ENCODE assay signal across 1 cellular context in the genomic region with DNA sequence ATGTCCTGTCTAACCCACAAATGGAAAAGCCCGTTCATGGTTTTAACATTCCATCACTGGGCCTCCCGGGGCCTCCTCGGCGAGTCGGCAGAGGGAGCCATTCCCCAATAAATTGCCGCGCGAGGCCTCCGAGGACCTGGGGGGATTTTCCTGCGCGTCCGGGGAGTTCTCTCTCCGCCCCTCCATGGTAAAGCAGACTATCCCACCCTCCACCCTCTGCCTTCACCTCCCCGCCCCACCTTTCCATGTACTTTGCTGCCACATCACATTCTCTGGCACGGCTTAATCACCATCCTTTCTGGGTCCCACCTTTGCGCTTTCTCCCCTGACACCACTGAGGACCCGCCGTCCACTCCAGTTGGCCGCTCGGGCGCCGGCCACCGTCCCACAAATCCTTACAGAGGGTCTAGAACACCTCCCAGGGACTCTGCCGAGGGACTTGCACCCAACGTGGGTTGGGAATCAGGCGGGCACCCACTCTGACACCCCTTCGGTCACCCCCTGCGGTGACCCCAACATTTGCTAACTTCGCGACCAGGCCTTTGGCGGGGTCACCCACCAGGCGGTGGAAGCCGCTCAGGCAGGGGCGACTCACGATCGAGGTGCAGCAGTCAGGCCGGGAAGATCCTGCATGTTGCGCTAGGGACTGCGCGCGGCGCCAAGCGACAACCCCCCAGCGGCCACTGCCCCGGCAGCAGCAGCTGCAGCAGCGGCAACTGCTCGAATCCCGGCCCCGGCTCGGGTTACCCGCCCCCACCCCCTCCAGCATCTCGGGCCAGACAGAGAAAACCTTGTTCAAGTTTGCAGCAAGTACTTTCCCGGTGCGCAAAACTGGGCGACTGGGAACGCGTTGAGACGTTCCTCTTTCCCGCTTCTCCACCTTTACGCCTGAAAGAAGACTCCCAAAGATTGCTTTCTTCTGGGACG.
TF ChIP-seq lines count a peak whose summit lies in the region.

Gene MEGF10, plus strand, starts transcription at position 778 of the 927 bp plus-strand sequence. CDS start 40,513 bp downstream, outside the sequence.

TF ChIP-seq in H1, 55 proteins besides CTCF, POLR2A, EP300 and RAD21:
- TF ChIP-seq YY1 (IDR thresholded peaks at IDR 0.05; ENCODE audit: low read depth, low read length) (0 out of 2 replicates have a peak, but pooled peaks have one; percentile 15), TBP (IDR thresholded peaks at IDR 0.05; ENCODE audit: low read depth, low read length) (peak; percentile 53; the same call in 1 of the 2 replicates), EZH2 (IDR thresholded peaks at IDR 0.05; ENCODE audit: low read depth, low read length, severe bottlenecking) (peak; percentile 22), MAX (IDR thresholded peaks at IDR 0.05) (peak; percentile 64), ASH2L (IDR thresholded peaks at IDR 0.05; ENCODE audit: low read length) (peak; percentile 98), KDM4A (IDR thresholded peaks at IDR 0.05; ENCODE audit: low read depth, low read length, severe bottlenecking) (no peak), PHF8 (conservative IDR thresholded peaks at IDR 0.05; ENCODE audit: low read depth, low read length) (no peak; the same call in none of the 2 replicates), SUZ12 (IDR thresholded peaks at IDR 0.05; ENCODE audit: low read length) (peak; percentile 26; the same call in 1 of the 2 replicates), SIN3A (conservative IDR thresholded peaks at IDR 0.05 in 1 of 2, IDR thresholded peaks at IDR 0.05 in 1 of 2; ENCODE audit: low read depth in 1 of 2, low read length in 2 of 2) (no peak; a peak in 1 of 4 replicates), TAF1 (IDR thresholded peaks at IDR 0.05; ENCODE audit: low read depth, low read length) (peak; percentile 73), BACH1 (IDR thresholded peaks at IDR 0.05; ENCODE audit: low read length) (peak; percentile 84), KDM1A (IDR thresholded peaks at IDR 0.05; ENCODE audit: borderline replicate concordance, low read length) (peak; percentile 35; the same call in 1 of the 2 replicates), TAF7 (optimal IDR thresholded peaks at IDR 0.05; ENCODE audit: borderline replicate concordance, low read depth, low read length) (peak; percentile 28), POLR2AphosphoS5 (IDR thresholded peaks at IDR 0.05; ENCODE audit: low read depth, low read length) (peak; percentile 48; the same call in 1 of the 2 replicates), RFX5 (IDR thresholded peaks at IDR 0.05; ENCODE audit: borderline replicate concordance, low read depth, low read length) (no peak), NRF1 (IDR thresholded peaks at IDR 0.05; ENCODE audit: low read depth, low read length) (0 out of 2 replicates have a peak, but pooled peaks have one; percentile 12)
- TF ChIP-seq, protein P1, sequence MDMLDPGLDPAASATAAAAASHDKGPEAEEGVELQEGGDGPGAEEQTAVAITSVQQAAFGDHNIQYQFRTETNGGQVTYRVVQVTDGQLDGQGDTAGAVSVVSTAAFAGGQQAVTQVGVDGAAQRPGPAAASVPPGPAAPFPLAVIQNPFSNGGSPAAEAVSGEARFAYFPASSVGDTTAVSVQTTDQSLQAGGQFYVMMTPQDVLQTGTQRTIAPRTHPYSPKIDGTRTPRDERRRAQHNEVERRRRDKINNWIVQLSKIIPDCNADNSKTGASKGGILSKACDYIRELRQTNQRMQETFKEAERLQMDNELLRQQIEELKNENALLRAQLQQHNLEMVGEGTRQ (IDR thresholded peaks at IDR 0.05; ENCODE audit: low read length), result no peak
- TF ChIP-seq, protein P2, sequence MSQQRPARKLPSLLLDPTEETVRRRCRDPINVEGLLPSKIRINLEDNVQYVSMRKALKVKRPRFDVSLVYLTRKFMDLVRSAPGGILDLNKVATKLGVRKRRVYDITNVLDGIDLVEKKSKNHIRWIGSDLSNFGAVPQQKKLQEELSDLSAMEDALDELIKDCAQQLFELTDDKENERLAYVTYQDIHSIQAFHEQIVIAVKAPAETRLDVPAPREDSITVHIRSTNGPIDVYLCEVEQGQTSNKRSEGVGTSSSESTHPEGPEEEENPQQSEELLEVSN (IDR thresholded peaks at IDR 0.05), result 0 out of 2 replicates have a peak, but pooled peaks have one; percentile 14
TF ChIP-seq in H1: peak in this region for 13.
